19 cellular contexts compared by ENCODE assay signal in the genomic region with DNA sequence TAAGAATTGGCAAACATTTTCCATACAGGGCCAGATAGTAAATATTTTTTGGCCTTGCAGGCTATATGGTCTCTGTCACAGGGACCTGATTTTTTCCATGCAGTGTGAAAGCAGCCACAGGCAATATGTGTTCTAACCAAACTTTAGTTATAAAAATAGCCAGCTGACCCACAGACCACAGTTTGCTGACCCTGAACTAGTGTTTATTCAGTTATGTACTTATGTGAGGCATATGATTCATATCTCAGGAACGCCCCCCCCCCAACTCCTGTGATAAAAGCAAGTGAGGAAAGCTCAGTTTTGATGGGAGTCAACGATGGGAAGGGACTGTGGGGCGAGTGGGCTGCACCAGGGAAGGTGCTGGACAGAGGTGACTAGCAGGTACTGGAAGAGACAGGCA.
DNase-seq lines count a peak whose midpoint lies in the region; ATAC-seq and TF ChIP-seq lines count a peak whose summit lies in the region.
"Had no signal": no experiment of that assay in that cellular context is flagged by ENCODE, and none has a peak within 500 bp of the region (broad histone marks: within the 10 kb centered on the region; RNA-seq: fewer than 3 reads in every experiment).

No MANE protein-coding gene starts in this region.

- no peaks in the 10 kb centered on the region for H3K36me3 Mint-ChIP-seq in CD8-positive, alpha-beta memory T cell
- H3K36me3 Mint-ChIP-seq: activated naive CD4-positive, alpha-beta T cell treated with anti-CD3 and anti-CD28 coated beads, Interleukin-2, amount 10 ng/mL, durations not matched to agents 7 days and 5 days had no signal

- no peak overlapping the region for H2BK120ac ChIP-seq in trophoblast cell (ENCODE audit: insufficient read depth, low read length, poor library complexity)

- H3K79me1 ChIP-seq in trophoblast cell (ENCODE audit: low read length), result no peaks in the 10 kb centered on the region

- POLR2A ChIA-PET in AG04449 (lab: Yijun Ruan, JAX), result interaction anchor here (0.7 kb wide), 1 partner anchor 195 kb away, joined by 4 read pairs; no protein-coding TSS in a partner anchor
- POLR2A ChIA-PET in CD8-positive, alpha-beta memory T cell (lab: Charles Lee), result no interaction called here

- no peak overlapping the region for H3K27ac Mint-ChIP-seq in CD8-positive, alpha-beta memory T cell
- H3K27ac Mint-ChIP-seq: activated naive CD4-positive, alpha-beta T cell treated with anti-CD3 and anti-CD28 coated beads, Interleukin-2, amount 10 ng/mL, durations not matched to agents 7 days and 5 days had no signal

- H3K4ac ChIP-seq in trophoblast cell (ENCODE audit: low read depth, low read length), result no peak overlapping the region

- CTCF ChIA-PET in AG04449 (lab: Yijun Ruan, JAX), result no interaction called here
- CTCF ChIA-PET in CD8-positive, alpha-beta memory T cell (lab: Charles Lee), result no interaction called here

- no peak overlapping the region for H3K27ac ChIP-seq in CD8-positive, alpha-beta memory T cell (ENCODE audit: low read depth, low read length)
- H3K27ac ChIP-seq in trophoblast cell (ENCODE audit: low read depth, low read length) (no peak overlapping the region), thyroid gland (no peak overlapping the region)
- H3K27ac ChIP-seq: neutrophil, uterus had no signal

- no peak for TF ChIP-seq CTCF in AG04449 (IDR thresholded peaks at IDR 0.05; ENCODE audit: insufficient read depth, low read length, missing control alignments)
- TF ChIP-seq CTCF in thyroid gland (IDR thresholded peaks at IDR 0.05), result no peak

- no peak overlapping the region for H3K23ac ChIP-seq in trophoblast cell (ENCODE audit: low read length)

- no peaks in the 10 kb centered on the region for H3K27me3 ChIP-seq in CD8-positive, alpha-beta memory T cell (ENCODE audit: insufficient read depth, low read length, poor library complexity, severe bottlenecking)
- no peaks in the 10 kb centered on the region for H3K27me3 ChIP-seq in trophoblast cell (ENCODE audit: insufficient read depth, low read length)
- no peaks in the 10 kb centered on the region for H3K27me3 ChIP-seq in thyroid gland
- H3K27me3 ChIP-seq: neutrophil, uterus had no signal

- H3K27me3 Mint-ChIP-seq in CD8-positive, alpha-beta memory T cell, result peaks cover 0 to 2% of the 10 kb centered on the region in 2 donors
- H3K27me3 Mint-ChIP-seq: activated naive CD4-positive, alpha-beta T cell treated with anti-CD3 and anti-CD28 coated beads, Interleukin-2, amount 10 ng/mL, durations not matched to agents 7 days and 5 days had no signal

- H2BK5ac ChIP-seq in trophoblast cell (ENCODE audit: low read depth, low read length, poor library complexity), result no peak overlapping the region

- DNase-seq in AG04449 (ENCODE audit: low read depth, low spot score) (peak; percentile 66), HK-2 (ENCODE audit: unreplicated experiment) (peak; percentile 0), astrocyte of the hippocampus (ENCODE audit: low read depth, low spot score) (peak; percentile 74), kidney tubule cell (ENCODE audit: low spot score) (peak; percentile 59), trophoblast cell (no peak), thyroid gland (no peak)
- no peak for DNase-seq in CD8-positive, alpha-beta memory T cell
- DNase-seq: activated naive CD4-positive, alpha-beta T cell treated with anti-CD3 and anti-CD28 coated beads, Interleukin-2, amount 10 ng/mL, durations not matched to agents 7 days and 5 days; cortex of kidney; erythroblast; Kasumi-1; NCI-H1694 treated with DMSO at 0.1 percent for 48 hours; NCI-H510A treated with DMSO at 0.1 percent for 48 hours; small intestine; stimulated activated naive CD4-positive, alpha-beta T cell; uterus had no signal

- H3K4me3 ChIP-seq in AG04449 (ENCODE audit: low read depth, low read length) (no peak overlapping the region), trophoblast cell (ENCODE audit: low read depth, low read length) (no peak overlapping the region), thyroid gland (replicated peaks in 1 of 3) (no peak overlapping the region)
- no peak overlapping the region for H3K4me3 ChIP-seq in CD8-positive, alpha-beta memory T cell (ENCODE audit: low read length)
- H3K4me3 ChIP-seq: uterus had no signal

- no peak overlapping the region for H2BK12ac ChIP-seq in trophoblast cell (ENCODE audit: low read length)

- no peaks in the 10 kb centered on the region for H3K9me3 Mint-ChIP-seq in CD8-positive, alpha-beta memory T cell

- no peak overlapping the region for H4K8ac ChIP-seq in trophoblast cell (ENCODE audit: low read depth, low read length)

- no peaks in the 10 kb centered on the region for H3K4me1 Mint-ChIP-seq in CD8-positive, alpha-beta memory T cell
- H3K4me1 Mint-ChIP-seq: activated naive CD4-positive, alpha-beta T cell treated with anti-CD3 and anti-CD28 coated beads, Interleukin-2, amount 10 ng/mL, durations not matched to agents 7 days and 5 days had no signal

- no peak overlapping the region for H3K14ac ChIP-seq in trophoblast cell (ENCODE audit: low read length)

- ATAC-seq in HG03095 (IDR thresholded peaks at IDR 0.05; ENCODE audit: unreplicated experiment), result no peak
- ATAC-seq: HCT116 had no signal

- intact Hi-C loops in thyroid gland (cut with DNase I), result no loop called here

- H3K4me2 ChIP-seq in trophoblast cell (ENCODE audit: low read length), result no peak overlapping the region

- H2AK5ac ChIP-seq in trophoblast cell (ENCODE audit: low read length), result no peak overlapping the region

- no peak overlapping the region for H4K12ac ChIP-seq in trophoblast cell (ENCODE audit: low read depth, low read length)

- H3K18ac ChIP-seq in trophoblast cell (ENCODE audit: low read length), result no peak overlapping the region

- no peak for TF ChIP-seq POLR2A in thyroid gland (IDR thresholded peaks at IDR 0.05)

- H3K9ac ChIP-seq in trophoblast cell (ENCODE audit: low read length), result no peak overlapping the region

- no peaks in the 10 kb centered on the region for H3K79me2 ChIP-seq in trophoblast cell (ENCODE audit: control insufficient read depth, insufficient read depth, low read length, poor library complexity)

- no peaks in the 10 kb centered on the region for H3K9me3 ChIP-seq in CD8-positive, alpha-beta memory T cell (ENCODE audit: low read length)
- H3K9me3 ChIP-seq in trophoblast cell (ENCODE audit: insufficient read depth, low read depth, low read length) (no peaks in the 10 kb centered on the region), thyroid gland (no peaks in the 10 kb centered on the region)
- H3K9me3 ChIP-seq: neutrophil, uterus had no signal

- H3K4me1 ChIP-seq in CD8-positive, alpha-beta memory T cell (ENCODE audit: insufficient read depth, low read length), result no peaks in the 10 kb centered on the region
- no peaks in the 10 kb centered on the region for H3K4me1 ChIP-seq in trophoblast cell (ENCODE audit: control insufficient read depth in 1 of 2, insufficient read depth in 2 of 2, low read length in 2 of 2)
- no peaks in the 10 kb centered on the region for H3K4me1 ChIP-seq in thyroid gland
- H3K4me1 ChIP-seq: uterus had no signal

- H4K91ac ChIP-seq in trophoblast cell (ENCODE audit: low read depth, low read length), result no peak overlapping the region

- WGBS in trophoblast cell (ENCODE audit: extremely low coverage, insufficient coverage, insufficient read length), result no CpG with 5 or more reads among the region's 3 CpGs
- 57 to 63% methylated on average over 3 of the region's 3 CpGs for WGBS in thyroid gland, 2 donors

- no peak overlapping the region for H2AFZ ChIP-seq in trophoblast cell (ENCODE audit: insufficient read depth, low read length, poor library complexity)

- no peak overlapping the region for H3K4me3 Mint-ChIP-seq in CD8-positive, alpha-beta memory T cell
- H3K4me3 Mint-ChIP-seq: activated naive CD4-positive, alpha-beta T cell treated with anti-CD3 and anti-CD28 coated beads, Interleukin-2, amount 10 ng/mL, durations not matched to agents 7 days and 5 days had no signal

- no peaks in the 10 kb centered on the region for H3K36me3 ChIP-seq in CD8-positive, alpha-beta memory T cell (ENCODE audit: insufficient read depth, low read length)
- H3K36me3 ChIP-seq in trophoblast cell (ENCODE audit: control insufficient read depth in 1 of 2, insufficient read depth in 2 of 2, low read length in 2 of 2) (no peaks in the 10 kb centered on the region), thyroid gland (no peaks in the 10 kb centered on the region)
- H3K36me3 ChIP-seq: neutrophil, uterus had no signal

Comparison
In these comparisons a context has a peak if more than half of its experiments do, and no peak if none do; other contexts are left out.
1. DNase-seq: peak in AG04449 (single experiment), HK-2 (single experiment), astrocyte of the hippocampus (single experiment) and kidney tubule cell (single experiment); none in CD8-positive, alpha-beta memory T cell (0 of 5), trophoblast cell (0 of 2) and thyroid gland (0 of 2).